13 cellular contexts compared by ENCODE assay signal in genomic region chr2:134256961-134257360, GRCh38. TPM values are rescaled to one million over a fixed set of nuclear protein-coding genes. Genes with fewer than 3 reads are reported as not detected.
DNase-seq lines count a peak whose midpoint lies in the region; ATAC-seq and TF ChIP-seq lines count a peak whose summit lies in the region.
"Had no signal": no experiment of that assay in that cellular context is flagged by ENCODE, and none has a peak within 500 bp of the region (broad histone marks: within the 10 kb centered on the region; RNA-seq: fewer than 3 reads in every experiment).

No MANE protein-coding gene starts in this region.

- H3K36me3 Mint-ChIP-seq in IgD-negative memory B cell = peaks cover 13% of the 10 kb centered on the region
- H3K36me3 Mint-ChIP-seq in activated T-helper 17 cell treated with anti-CD3 and anti-CD28 coated beads, Interleukin-2, amount 50 U/mL, for 72 hours (ENCODE audit: low read depth) = peaks cover 78% of the 10 kb centered on the region

- TF ChIP-seq CTCF in left ventricle myocardium inferior (IDR thresholded peaks at IDR 0.05; ENCODE audit: borderline replicate concordance) = no peak

- intact Hi-C loops in left ventricle myocardium inferior (cut with micrococcal nuclease) = no loop called here
- intact Hi-C loops in right cardiac atrium (cut with DNase I) = loop anchor here in 1 of 4 donors (10.0 kb wide), 1 partner anchor 148 kb away; no protein-coding TSS in a partner anchor

- peaks cover 4% of the 10 kb centered on the region for H3K27me3 Mint-ChIP-seq in IgD-negative memory B cell
- H3K27me3 Mint-ChIP-seq in activated T-helper 17 cell treated with anti-CD3 and anti-CD28 coated beads, Interleukin-2, amount 50 U/mL, for 72 hours = no peaks in the 10 kb centered on the region

- H3K4me3 ChIP-seq in left ventricle myocardium inferior = no peak overlapping the region
- H3K4me3 ChIP-seq in right cardiac atrium (ENCODE audit: low read length) = no peak overlapping the region
- no peak overlapping the region for H3K4me3 ChIP-seq in thymus (ENCODE audit: low read length)
- H3K4me3 ChIP-seq: GM23248, K562 had no signal

- H3K4me3 Mint-ChIP-seq in IgD-negative memory B cell = peak overlapping the region; percentile 78 to 97 (median 91)
- H3K4me3 Mint-ChIP-seq in activated T-helper 17 cell treated with anti-CD3 and anti-CD28 coated beads, Interleukin-2, amount 50 U/mL, for 72 hours = peak overlapping the region; percentile 42

- 78% methylated on average over 2 of the region's 2 CpGs for WGBS in right cardiac atrium
- WGBS in thymus = 50% methylated on average over 2 of the region's 2 CpGs

- H3K9me3 ChIP-seq in left ventricle myocardium inferior (replicated peaks) = no peaks in the 10 kb centered on the region
- no peaks in the 10 kb centered on the region for H3K9me3 ChIP-seq in right cardiac atrium (ENCODE audit: control insufficient read depth, low read length)
- H3K9me3 ChIP-seq in thymus (ENCODE audit: control insufficient read depth) = no peaks in the 10 kb centered on the region

- H3K4me1 ChIP-seq in left ventricle myocardium inferior (peaks cover 82% of the 10 kb centered on the region), right cardiac atrium (ENCODE audit: control insufficient read depth, insufficient read depth, low read length) (peaks cover 45% of the 10 kb centered on the region), thymus (ENCODE audit: control insufficient read depth, insufficient read depth, low read length) (peaks cover 58% of the 10 kb centered on the region)

- H3K9me3 Mint-ChIP-seq in IgD-negative memory B cell = no peaks in the 10 kb centered on the region
- no peaks in the 10 kb centered on the region for H3K9me3 Mint-ChIP-seq in activated T-helper 17 cell treated with anti-CD3 and anti-CD28 coated beads, Interleukin-2, amount 50 U/mL, for 72 hours

- H3K27me3 ChIP-seq in left ventricle myocardium inferior (ENCODE audit: low read depth) (no peaks in the 10 kb centered on the region), right cardiac atrium (ENCODE audit: control insufficient read depth, insufficient read depth) (no peaks in the 10 kb centered on the region), thymus (ENCODE audit: control insufficient read depth, insufficient read depth) (no peaks in the 10 kb centered on the region)

- no peak for ATAC-seq in right cardiac atrium
- no peak for ATAC-seq in activated T-helper 17 cell treated with anti-CD3 and anti-CD28 coated beads, Interleukin-2, amount 50 U/mL, for 72 hours (replicated peaks)
- ATAC-seq: K562 had no signal

- DNase-seq in left ventricle myocardium inferior = no peak
- no peak for DNase-seq in right cardiac atrium
- DNase-seq in midbrain (lab: John Stamatoyannopoulos, UW) = no peak
- DNase-seq in NK-92 treated with Interleukin-12 subunit alpha and Interleukin-12 subunit beta, amount 100 ng/mL, for 24 hours (lab: John Stamatoyannopoulos, UW) = no peak
- DNase-seq in NCI-H526 (lab: John Stamatoyannopoulos, UW) = no peak
- DNase-seq: AML-193, GM23248, NCI-H1092, NCI-H1694 had no signal

- peaks cover 7% of the 10 kb centered on the region for H3K36me3 ChIP-seq in left ventricle myocardium inferior
- peaks cover 10% of the 10 kb centered on the region for H3K36me3 ChIP-seq in thymus (ENCODE audit: control insufficient read depth, insufficient read depth)

- H3K4me1 Mint-ChIP-seq in IgD-negative memory B cell = peaks cover 54 to 76% (median 72%) of the 10 kb centered on the region in 3 donors
- H3K4me1 Mint-ChIP-seq in activated T-helper 17 cell treated with anti-CD3 and anti-CD28 coated beads, Interleukin-2, amount 50 U/mL, for 72 hours = peaks cover 61% of the 10 kb centered on the region

- peak overlapping the region; percentile 85 for H3K27ac ChIP-seq in left ventricle myocardium inferior (replicated peaks)
- H3K27ac ChIP-seq in right cardiac atrium (ENCODE audit: low read length) = no peak overlapping the region
- peak overlapping the region; percentile 25 for H3K27ac ChIP-seq in thymus (ENCODE audit: low read depth)
- H3K27ac ChIP-seq: GM23248 had no signal

- peak overlapping the region; percentile 10 to 59 (median 46) for H3K27ac Mint-ChIP-seq in IgD-negative memory B cell
- H3K27ac Mint-ChIP-seq in activated T-helper 17 cell treated with anti-CD3 and anti-CD28 coated beads, Interleukin-2, amount 50 U/mL, for 72 hours = no peak overlapping the region

RNA-seq across cellular contexts. Expression of gene MGAT5, which starts 3.1 kb away (rescaled TPM):
- total RNA-seq in left ventricle myocardium inferior = 98.7 TPM
- total RNA-seq in right cardiac atrium = 100 to 1,000 TPM; 112 to 156 (median 134) TPM
- polyA plus RNA-seq in right cardiac atrium = 29.0 TPM
- polyA plus RNA-seq in IgD-negative memory B cell = 14.0 TPM
- total RNA-seq in activated T-helper 17 cell treated with anti-CD3 and anti-CD28 coated beads, Interleukin-2, amount 50 U/mL, for 72 hours = 10 to 100 TPM; 53.0 to 53.1 TPM
- polyA plus RNA-seq in thymus = 8.8 TPM
